Comparison of ENCODE assay signal across 25 cellular contexts in genomic region chr16:89661215-89661614, GRCh38. TPM values are rescaled to one million over a fixed set of nuclear protein-coding genes. Genes with fewer than 3 reads are reported as not detected.
"Had no signal": no experiment of that assay in that cellular context is flagged by ENCODE, and none has a peak within 500 bp of the region (broad histone marks: within the 10 kb centered on the region; RNA-seq: fewer than 3 reads in every experiment).

No MANE protein-coding gene starts in this region.

- H3K4me3 Mint-ChIP-seq: endodermal cell; stimulated activated naive B cell treated with anti-CD40 and anti-IgM and Interleukin-4, amounts not matched to agents 10 μg/mL and 1 μg/mL and 100 μg/mL, for 72 hours; stimulated activated naive CD8-positive, alpha-beta T cell treated with anti-CD3 and anti-CD28 coated beads, Interleukin-15, amount 100 ng/mL, for 72 hours had no signal

- ATAC-seq: left colon; left ventricle myocardium superior; pancreas; psoas muscle; right lobe of liver; stimulated activated naive B cell treated with anti-CD40 and anti-IgM and Interleukin-4, amounts not matched to agents 10 μg/mL and 1 μg/mL and 100 μg/mL, for 72 hours; stimulated activated naive CD8-positive, alpha-beta T cell treated with anti-CD3 and anti-CD28 coated beads, Interleukin-15, amount 100 ng/mL, for 72 hours had no signal

- H3K9me3 Mint-ChIP-seq: naive B cell; stimulated activated naive CD8-positive, alpha-beta T cell treated with anti-CD3 and anti-CD28 coated beads, Interleukin-15, amount 100 ng/mL, for 72 hours had no signal

- DNase-seq: cerebellar nuclear complex; colonic mucosa; dermis blood vessel endothelial cell; endodermal cell; foreskin melanocyte; head of caudate nucleus; left colon; left ventricle myocardium superior; mesendoderm; naive B cell; occipital lobe; psoas muscle; retina; right lobe of liver; spleen; stimulated activated CD4-positive, alpha-beta T cell treated with anti-CD3 and anti-CD28 coated beads, Interleukin-15, amount 100 ng/mL, for 24 hours; stimulated activated CD4-positive, alpha-beta T cell treated with anti-CD3 and anti-CD28 coated beads, Interleukin-1b, Interleukin-23, amount 100 ng/mL, for 48 hours; stimulated activated CD4-positive, alpha-beta T cell treated with anti-CD3 and anti-CD28 coated beads, Interleukin-4, amount 100 ng/mL, for 24 hours; stimulated activated naive B cell treated with anti-CD40 and anti-IgM and Interleukin-4, amounts not matched to agents 10 μg/mL and 1 μg/mL and 100 μg/mL, for 72 hours; stimulated activated naive CD8-positive, alpha-beta T cell treated with anti-CD3 and anti-CD28 coated beads, Interleukin-15, amount 100 ng/mL, for 72 hours; testis had no signal

- H3K27ac Mint-ChIP-seq: endodermal cell; stimulated activated naive B cell treated with anti-CD40 and anti-IgM and Interleukin-4, amounts not matched to agents 10 μg/mL and 1 μg/mL and 100 μg/mL, for 72 hours; stimulated activated naive CD8-positive, alpha-beta T cell treated with anti-CD3 and anti-CD28 coated beads, Interleukin-15, amount 100 ng/mL, for 72 hours had no signal

- H3K27ac ChIP-seq: colonic mucosa, hepatocyte, pancreas, psoas muscle, right lobe of liver, spleen, testis, tibial nerve had no signal

- H3K27me3 ChIP-seq: colonic mucosa, hepatocyte, pancreas, right lobe of liver, spleen, testis, tibial nerve had no signal

- H3K27me3 Mint-ChIP-seq: naive B cell; stimulated activated naive B cell treated with anti-CD40 and anti-IgM and Interleukin-4, amounts not matched to agents 10 μg/mL and 1 μg/mL and 100 μg/mL, for 72 hours; stimulated activated naive CD8-positive, alpha-beta T cell treated with anti-CD3 and anti-CD28 coated beads, Interleukin-15, amount 100 ng/mL, for 72 hours had no signal

- H3K9me3 ChIP-seq: colonic mucosa, pancreas, psoas muscle, right lobe of liver, spleen, testis, tibial nerve had no signal

RNA-seq across cellular contexts. Expression of gene DPEP1, which starts 47.8 kb away (rescaled TPM):
- total RNA-seq: left ventricle myocardium superior, psoas muscle, skeletal muscle tissue had no signal
